1 cellular context compared by ENCODE assay signal in genomic region chr9:112348993-112349333, GRCh38.
TF ChIP-seq lines count a peak whose summit lies in the region.

No MANE protein-coding gene starts in this region.

TF ChIP-seq in HepG2, 621 proteins besides CTCF, POLR2A, EP300 and RAD21:
- TF ChIP-seq PBX2 (CRISPR knock-in tag; IDR thresholded peaks at IDR 0.05) (no peak), NFIC (IDR thresholded peaks at IDR 0.05; ENCODE audit: low read length) (no peak), ZBTB8A (CRISPR knock-in tag; IDR thresholded peaks at IDR 0.05; ENCODE audit: borderline replicate concordance, low read depth) (no peak), MAX (IDR thresholded peaks at IDR 0.05) (no peak)
- TF ChIP-seq, protein P1, sequence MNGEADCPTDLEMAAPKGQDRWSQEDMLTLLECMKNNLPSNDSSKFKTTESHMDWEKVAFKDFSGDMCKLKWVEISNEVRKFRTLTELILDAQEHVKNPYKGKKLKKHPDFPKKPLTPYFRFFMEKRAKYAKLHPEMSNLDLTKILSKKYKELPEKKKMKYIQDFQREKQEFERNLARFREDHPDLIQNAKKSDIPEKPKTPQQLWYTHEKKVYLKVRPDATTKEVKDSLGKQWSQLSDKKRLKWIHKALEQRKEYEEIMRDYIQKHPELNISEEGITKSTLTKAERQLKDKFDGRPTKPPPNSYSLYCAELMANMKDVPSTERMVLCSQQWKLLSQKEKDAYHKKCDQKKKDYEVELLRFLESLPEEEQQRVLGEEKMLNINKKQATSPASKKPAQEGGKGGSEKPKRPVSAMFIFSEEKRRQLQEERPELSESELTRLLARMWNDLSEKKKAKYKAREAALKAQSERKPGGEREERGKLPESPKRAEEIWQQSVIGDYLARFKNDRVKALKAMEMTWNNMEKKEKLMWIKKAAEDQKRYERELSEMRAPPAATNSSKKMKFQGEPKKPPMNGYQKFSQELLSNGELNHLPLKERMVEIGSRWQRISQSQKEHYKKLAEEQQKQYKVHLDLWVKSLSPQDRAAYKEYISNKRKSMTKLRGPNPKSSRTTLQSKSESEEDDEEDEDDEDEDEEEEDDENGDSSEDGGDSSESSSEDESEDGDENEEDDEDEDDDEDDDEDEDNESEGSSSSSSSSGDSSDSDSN (CRISPR knock-in tag; IDR thresholded peaks at IDR 0.05): no peak
- TF ChIP-seq, protein P2, sequence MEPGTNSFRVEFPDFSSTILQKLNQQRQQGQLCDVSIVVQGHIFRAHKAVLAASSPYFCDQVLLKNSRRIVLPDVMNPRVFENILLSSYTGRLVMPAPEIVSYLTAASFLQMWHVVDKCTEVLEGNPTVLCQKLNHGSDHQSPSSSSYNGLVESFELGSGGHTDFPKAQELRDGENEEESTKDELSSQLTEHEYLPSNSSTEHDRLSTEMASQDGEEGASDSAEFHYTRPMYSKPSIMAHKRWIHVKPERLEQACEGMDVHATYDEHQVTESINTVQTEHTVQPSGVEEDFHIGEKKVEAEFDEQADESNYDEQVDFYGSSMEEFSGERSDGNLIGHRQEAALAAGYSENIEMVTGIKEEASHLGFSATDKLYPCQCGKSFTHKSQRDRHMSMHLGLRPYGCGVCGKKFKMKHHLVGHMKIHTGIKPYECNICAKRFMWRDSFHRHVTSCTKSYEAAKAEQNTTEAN (CRISPR knock-in tag; conservative IDR thresholded peaks at IDR 0.05): no peak
